In the genomic region with DNA sequence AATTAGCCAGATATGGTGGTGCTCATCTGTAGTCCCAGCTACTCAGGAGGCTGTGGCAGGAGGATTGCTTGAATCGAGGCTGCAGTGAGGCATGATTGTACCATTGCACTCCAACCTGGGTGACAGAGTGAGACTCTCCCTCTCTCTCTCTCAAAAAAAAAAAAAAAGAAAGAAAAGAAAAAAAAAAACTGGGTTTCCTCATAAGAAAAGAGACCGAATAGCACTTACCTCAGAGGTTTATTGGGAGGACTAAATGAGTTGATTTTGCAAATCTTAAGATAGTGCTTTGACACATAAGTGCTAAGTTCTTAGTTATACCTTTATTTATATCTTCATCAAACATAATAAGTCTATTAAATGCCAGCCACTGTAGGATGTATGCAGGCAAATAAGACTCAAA, we compare ENCODE assay signal across 18 cellular contexts. TPM values are rescaled to one million over a fixed set of nuclear protein-coding genes. Genes with fewer than 3 reads are reported as not detected.
DNase-seq lines count a peak whose midpoint lies in the region; TF ChIP-seq lines count a peak whose summit lies in the region.
"Had no signal": no experiment of that assay in that cellular context is flagged by ENCODE, and none has a peak within 500 bp of the region (broad histone marks: within the 10 kb centered on the region; RNA-seq: fewer than 3 reads in every experiment).

No MANE protein-coding gene starts in this region.

- H3K9me3 ChIP-seq in HEK293 (ENCODE audit: control insufficient read depth, insufficient read depth, low read depth, low read length) (no peaks in the 10 kb centered on the region), osteoblast (ENCODE audit: low read depth, low read length) (no peaks in the 10 kb centered on the region), H9 (ENCODE audit: control insufficient read depth, low read depth, low read length) (no peaks in the 10 kb centered on the region)
- H3K9me3 ChIP-seq: HAP-1, Peyer's patch had no signal

- H2BK12ac ChIP-seq in H9 (ENCODE audit: insufficient read length, low read depth, low read length) = no peak overlapping the region

- H3K23ac ChIP-seq in H9 (ENCODE audit: insufficient read length, low read depth, low read length) = no peak overlapping the region

- no peaks in the 10 kb centered on the region for H3K36me3 Mint-ChIP-seq in activated naive CD4-positive, alpha-beta T cell treated with anti-CD3 and anti-CD28 coated beads, Interleukin-2, amount 50 U/mL, for 24 hours
- H3K36me3 Mint-ChIP-seq in activated T-helper 1 cell treated with anti-CD3 and anti-CD28 coated beads, Interleukin-12 subunit alpha, Interleukin-12 subunit beta, Interleukin-2, Interleukin-4 antibody, amounts not matched to agents 30 ng/mL and 10 ng/mL and 1 ng/mL, durations not matched to agents 14 hours and 24 hours and 36 hours (ENCODE audit: low read depth) = peaks cover 16% of the 10 kb centered on the region
- H3K36me3 Mint-ChIP-seq in H9 (ENCODE audit: insufficient read depth in 1 of 3, low read depth in 3 of 3) = no peaks in the 10 kb centered on the region; a peak in 1 of 7 replicates

- H3K79me2 ChIP-seq in osteoblast (ENCODE audit: insufficient read depth, low read length) = no peaks in the 10 kb centered on the region
- H3K79me2 ChIP-seq in H9 (ENCODE audit: insufficient read depth, low read length) = no peaks in the 10 kb centered on the region

- H3K18ac ChIP-seq in H9 (ENCODE audit: insufficient read length, low read depth, low read length) = no peak overlapping the region

- H3K4ac ChIP-seq in H9 (ENCODE audit: low read depth, low read length) = no peak overlapping the region

- H2AK5ac ChIP-seq in H9 (ENCODE audit: insufficient read length, low read length) = no peak overlapping the region

- H3K4me1 ChIP-seq in HEK293 (ENCODE audit: control insufficient read depth, insufficient read depth, low read length) (no peaks in the 10 kb centered on the region), osteoblast (ENCODE audit: insufficient read depth, low read length) (peaks cover 4% of the 10 kb centered on the region), H9 (ENCODE audit: insufficient read depth, low read length) (no peaks in the 10 kb centered on the region)
- H3K4me1 ChIP-seq: HAP-1 had no signal

- no peak overlapping the region for H4K5ac ChIP-seq in H9 (ENCODE audit: insufficient read length, low read depth, low read length)

- H3K4me3 ChIP-seq in HEK293 (ENCODE audit: low read depth, low read length) (no peak overlapping the region), osteoblast (ENCODE audit: insufficient read depth, low read length) (no peak overlapping the region)
- H3K4me3 ChIP-seq: HAP-1, Peyer's patch, SK-N-MC had no signal

- no peak overlapping the region for H2BK120ac ChIP-seq in H9 (ENCODE audit: low read depth, low read length, poor library complexity, severe bottlenecking)

- peak overlapping the region; percentile 51 for H3K27ac Mint-ChIP-seq in activated naive CD4-positive, alpha-beta T cell treated with anti-CD3 and anti-CD28 coated beads, Interleukin-2, amount 50 U/mL, for 24 hours
- H3K27ac Mint-ChIP-seq in activated T-helper 1 cell treated with anti-CD3 and anti-CD28 coated beads, Interleukin-12 subunit alpha, Interleukin-12 subunit beta, Interleukin-2, Interleukin-4 antibody, amounts not matched to agents 30 ng/mL and 10 ng/mL and 1 ng/mL, durations not matched to agents 14 hours and 24 hours and 36 hours = peak overlapping the region; percentile 76
- no peak overlapping the region for H3K27ac Mint-ChIP-seq in H9

- H3K27me3 ChIP-seq in osteoblast (ENCODE audit: insufficient read depth, low read length) (no peaks in the 10 kb centered on the region), H9 (ENCODE audit: insufficient read depth, low read length) (no peaks in the 10 kb centered on the region)
- H3K27me3 ChIP-seq: Peyer's patch had no signal

- H4K91ac ChIP-seq in H9 (ENCODE audit: insufficient read length, low read depth, low read length) = no peak overlapping the region

- no peaks in the 10 kb centered on the region for H3K79me1 ChIP-seq in H9 (ENCODE audit: insufficient read depth, low read depth, low read length, poor library complexity, severe bottlenecking)

- no peaks in the 10 kb centered on the region for H4K20me1 ChIP-seq in osteoblast (ENCODE audit: insufficient read depth, low read length)
- no peaks in the 10 kb centered on the region for H4K20me1 ChIP-seq in H9 (ENCODE audit: control insufficient read depth, insufficient read depth, insufficient read length)

- H4K8ac ChIP-seq in H9 (replicated peaks; ENCODE audit: insufficient read length, low read depth, low read length) = no peak overlapping the region

- intact Hi-C loops in activated T-helper 1 cell treated with anti-CD3 and anti-CD28 coated beads, Interleukin-12 subunit alpha, Interleukin-12 subunit beta, Interleukin-2, Interleukin-4 antibody, amounts not matched to agents 30 ng/mL and 10 ng/mL and 1 ng/mL, durations not matched to agents 14 hours and 24 hours and 36 hours (cut with micrococcal nuclease) = no loop called here

- H3K27me3 Mint-ChIP-seq in activated naive CD4-positive, alpha-beta T cell treated with anti-CD3 and anti-CD28 coated beads, Interleukin-2, amount 50 U/mL, for 24 hours = no peaks in the 10 kb centered on the region
- no peaks in the 10 kb centered on the region for H3K27me3 Mint-ChIP-seq in activated T-helper 1 cell treated with anti-CD3 and anti-CD28 coated beads, Interleukin-12 subunit alpha, Interleukin-12 subunit beta, Interleukin-2, Interleukin-4 antibody, amounts not matched to agents 30 ng/mL and 10 ng/mL and 1 ng/mL, durations not matched to agents 14 hours and 24 hours and 36 hours (ENCODE audit: insufficient read depth)
- no peaks in the 10 kb centered on the region; the same call in 1 of the 2 replicates for H3K27me3 Mint-ChIP-seq in H9 (ENCODE audit: low read depth)

- H3K23me2 ChIP-seq in H9 (ENCODE audit: insufficient read length, low read depth, low read length, poor library complexity, severe bottlenecking) = no peaks in the 10 kb centered on the region

- DNase-seq in activated naive CD4-positive, alpha-beta T cell treated with Interleukin-2 at 50 U/mL for 16 hours = no peak
- no peak for DNase-seq in activated T-helper 1 cell treated with anti-CD3 and anti-CD28 coated beads, Interleukin-12 subunit alpha, Interleukin-12 subunit beta, Interleukin-2, Interleukin-4 antibody, amounts not matched to agents 30 ng/mL and 10 ng/mL and 1 ng/mL, durations not matched to agents 14 hours and 24 hours and 36 hours (ENCODE audit: low spot score)
- peak; percentile 54 for DNase-seq in osteoblast (ENCODE audit: insufficient read length, low spot score, missing footprints)
- no peak for DNase-seq in cerebellar cortex (ENCODE audit: low spot score)
- DNase-seq in NCI-H2171 (lab: John Stamatoyannopoulos, UW) = no peak
- no peak for DNase-seq in H9
- DNase-seq: ACHN, C1 segment of cervical spinal cord, COR-L47, DMS 273 treated with DMSO at 0.1 percent for 48 hours, NCI-H1092 treated with DMSO at 0.1 percent for 48 hours, NCI-H2081, SHP77 had no signal

- H3K14ac ChIP-seq in H9 (ENCODE audit: insufficient read depth, low read length) = no peak overlapping the region

- H2AFZ ChIP-seq in osteoblast (ENCODE audit: low read length) (no peak overlapping the region), H9 (ENCODE audit: low read length) (no peak overlapping the region)

- H3K9ac ChIP-seq in H9 (ENCODE audit: extremely low read depth, insufficient read length, low read length) = no peak overlapping the region

- H3K56ac ChIP-seq in H9 (ENCODE audit: insufficient read length, low read depth, low read length) = no peak overlapping the region

- H3K9me3 Mint-ChIP-seq in activated naive CD4-positive, alpha-beta T cell treated with anti-CD3 and anti-CD28 coated beads, Interleukin-2, amount 50 U/mL, for 24 hours = no peaks in the 10 kb centered on the region
- H3K9me3 Mint-ChIP-seq in activated T-helper 1 cell treated with anti-CD3 and anti-CD28 coated beads, Interleukin-12 subunit alpha, Interleukin-12 subunit beta, Interleukin-2, Interleukin-4 antibody, amounts not matched to agents 30 ng/mL and 10 ng/mL and 1 ng/mL, durations not matched to agents 14 hours and 24 hours and 36 hours = no peaks in the 10 kb centered on the region
- no peaks in the 10 kb centered on the region; a peak in 1 of 5 replicates for H3K9me3 Mint-ChIP-seq in H9

- H2BK15ac ChIP-seq in H9 (ENCODE audit: low read depth, low read length) = no peak overlapping the region

- H3K4me3 Mint-ChIP-seq in activated naive CD4-positive, alpha-beta T cell treated with anti-CD3 and anti-CD28 coated beads, Interleukin-2, amount 50 U/mL, for 24 hours = no peak overlapping the region
- H3K4me3 Mint-ChIP-seq in activated T-helper 1 cell treated with anti-CD3 and anti-CD28 coated beads, Interleukin-12 subunit alpha, Interleukin-12 subunit beta, Interleukin-2, Interleukin-4 antibody, amounts not matched to agents 30 ng/mL and 10 ng/mL and 1 ng/mL, durations not matched to agents 14 hours and 24 hours and 36 hours = no peak overlapping the region
- no peak overlapping the region for H3K4me3 Mint-ChIP-seq in H9

- H3K4me1 Mint-ChIP-seq in activated naive CD4-positive, alpha-beta T cell treated with anti-CD3 and anti-CD28 coated beads, Interleukin-2, amount 50 U/mL, for 24 hours = peaks cover 28% of the 10 kb centered on the region
- peaks cover 35% of the 10 kb centered on the region for H3K4me1 Mint-ChIP-seq in activated T-helper 1 cell treated with anti-CD3 and anti-CD28 coated beads, Interleukin-12 subunit alpha, Interleukin-12 subunit beta, Interleukin-2, Interleukin-4 antibody, amounts not matched to agents 30 ng/mL and 10 ng/mL and 1 ng/mL, durations not matched to agents 14 hours and 24 hours and 36 hours (ENCODE audit: low read depth)
- peaks cover 9 to 10% of the 10 kb centered on the region in 2 experiments for H3K4me1 Mint-ChIP-seq in H9

- TF ChIP-seq CTCF in HEK293 (tag by site-specific recombination; IDR thresholded peaks at IDR 0.05) (no peak), osteoblast (IDR thresholded peaks at IDR 0.05; ENCODE audit: extremely low read depth, low read depth, low read length) (no peak), H9 (conservative IDR thresholded peaks at IDR 0.05) (no peak)

- H3T11ph ChIP-seq in H9 (ENCODE audit: low read length) = no peak overlapping the region

- POLR2A ChIA-PET in HEK293 (lab: Yijun Ruan, JAX) = interaction anchor here (0.6 to 7.2 kb wide), 7 partner anchors 25 to 229 kb away, joined by 3 to 48 read pairs (median 5); partner anchors contain the start of genes DDX39B, HSPA1B, MSH5 and NEU1

- no peaks in the 10 kb centered on the region for H3K36me3 ChIP-seq in HEK293 (ENCODE audit: control insufficient read depth in 2 of 2, insufficient read depth in 1 of 2, low read length in 2 of 2)
- H3K36me3 ChIP-seq in osteoblast (ENCODE audit: insufficient read depth, low read length) = no peaks in the 10 kb centered on the region
- H3K36me3 ChIP-seq: HAP-1, Peyer's patch had no signal

- H2BK20ac ChIP-seq in H9 (ENCODE audit: low read depth, low read length, poor library complexity, severe bottlenecking) = no peak overlapping the region

- H3K4me2 ChIP-seq in osteoblast (ENCODE audit: insufficient read depth, low read length) = no peak overlapping the region
- no peak overlapping the region for H3K4me2 ChIP-seq in H9 (ENCODE audit: insufficient read depth, insufficient read length, low read length)

- CTCF ChIA-PET in HEK293 (lab: Yijun Ruan, JAX) = interaction anchor here (0.6 to 2.6 kb wide), 18 partner anchors 11 to 106 kb away, joined by 3 to 39 read pairs (median 10); partner anchors contain the start of genes CLIC1, DDAH2, MSH5 and VARS1

- H3K27ac ChIP-seq in HEK293 (ENCODE audit: extremely low read depth, low read depth, low read length) = no peak overlapping the region
- no peak overlapping the region for H3K27ac ChIP-seq in osteoblast (ENCODE audit: low read depth, low read length)
- no peak overlapping the region for H3K27ac ChIP-seq in H9 (ENCODE audit: insufficient read length, low read depth, low read length)
- H3K27ac ChIP-seq: SK-N-MC had no signal

- no peak overlapping the region for H2BK5ac ChIP-seq in H9 (ENCODE audit: insufficient read length, low read length)

- WGBS in H9 (ENCODE audit: extremely low coverage, insufficient read length, low lambda C conversion rate) = no CpG with 5 or more reads among the region's 2 CpGs

RNA-seq across cellular contexts. Expression of gene VWA7, which starts 6.3 kb away (rescaled TPM):
- 2.9 and 5.0 TPM in 2 replicates for total RNA-seq in activated T-helper 1 cell treated with anti-CD3 and anti-CD28 coated beads, Interleukin-12 subunit alpha, Interleukin-12 subunit beta, Interleukin-2, Interleukin-4 antibody, amounts not matched to agents 30 ng/mL and 10 ng/mL and 1 ng/mL, durations not matched to agents 14 hours and 24 hours and 36 hours
- total RNA-seq in osteoblast (0.29 and 0.36 TPM in 2 replicates), H9 (2021) (2.5 TPM in 2 replicates)

RNA-seq across cellular contexts. Expression of gene SAPCD1, which starts 8.4 kb away (rescaled TPM):
- total RNA-seq in activated T-helper 1 cell treated with anti-CD3 and anti-CD28 coated beads, Interleukin-12 subunit alpha, Interleukin-12 subunit beta, Interleukin-2, Interleukin-4 antibody, amounts not matched to agents 30 ng/mL and 10 ng/mL and 1 ng/mL, durations not matched to agents 14 hours and 24 hours and 36 hours = 16.7 and 17.0 TPM in 2 replicates
- 0.59 and 1.4 TPM in 2 replicates for total RNA-seq in osteoblast
- 3.2 and 4.3 TPM in 2 replicates for total RNA-seq in H9 (2021)

RNA-seq across cellular contexts. Expression of gene VARS1, which starts 24.7 kb away (rescaled TPM):
- 150 and 161 TPM in 2 replicates for total RNA-seq in activated T-helper 1 cell treated with anti-CD3 and anti-CD28 coated beads, Interleukin-12 subunit alpha, Interleukin-12 subunit beta, Interleukin-2, Interleukin-4 antibody, amounts not matched to agents 30 ng/mL and 10 ng/mL and 1 ng/mL, durations not matched to agents 14 hours and 24 hours and 36 hours
- 40.1 and 42.0 TPM in 2 replicates for total RNA-seq in osteoblast
- 148 and 154 TPM in 2 replicates for total RNA-seq in H9 (2021)

RNA-seq across cellular contexts. Expression of gene MSH5, which starts 31.1 kb away (rescaled TPM):
- 80.5 and 83.4 TPM in 2 replicates for total RNA-seq in activated T-helper 1 cell treated with anti-CD3 and anti-CD28 coated beads, Interleukin-12 subunit alpha, Interleukin-12 subunit beta, Interleukin-2, Interleukin-4 antibody, amounts not matched to agents 30 ng/mL and 10 ng/mL and 1 ng/mL, durations not matched to agents 14 hours and 24 hours and 36 hours
- total RNA-seq in osteoblast = 12.4 and 13.0 TPM in 2 replicates
- total RNA-seq in H9 (2021) = 21.5 and 22.4 TPM in 2 replicates

RNA-seq across cellular contexts. Expression of gene CLIC1, which starts 34.5 kb away (rescaled TPM):
- 398 and 399 TPM in 2 replicates for total RNA-seq in activated T-helper 1 cell treated with anti-CD3 and anti-CD28 coated beads, Interleukin-12 subunit alpha, Interleukin-12 subunit beta, Interleukin-2, Interleukin-4 antibody, amounts not matched to agents 30 ng/mL and 10 ng/mL and 1 ng/mL, durations not matched to agents 14 hours and 24 hours and 36 hours
- 502 and 581 TPM in 2 replicates for total RNA-seq in osteoblast
- 265 and 266 TPM in 2 replicates for total RNA-seq in H9 (2021)

Comparison
In these comparisons a context has a peak if more than half of its experiments do, and no peak if none do; other contexts are left out.
1. H3K27ac Mint-ChIP-seq: peak in activated naive CD4-positive, alpha-beta T cell treated with anti-CD3 and anti-CD28 coated beads, Interleukin-2, amount 50 U/mL, for 24 hours (single experiment) and activated T-helper 1 cell treated with anti-CD3 and anti-CD28 coated beads, Interleukin-12 subunit alpha, Interleukin-12 subunit beta, Interleukin-2, Interleukin-4 antibody, amounts not matched to agents 30 ng/mL and 10 ng/mL and 1 ng/mL, durations not matched to agents 14 hours and 24 hours and 36 hours (single experiment); none in H9 (0 of 3).